Comparison of ENCODE assay signal across 8 cellular contexts in genomic region chr1:10387611-10388386, GRCh38. TPM values are rescaled to one million over a fixed set of nuclear protein-coding genes. Genes with fewer than 3 reads are reported as not detected.
A peak's percentile ranks its signal among the peaks of the same experiment; 100 is the strongest.
DNase-seq lines count a peak whose midpoint lies in the region; ATAC-seq and TF ChIP-seq lines count a peak whose summit lies in the region.

No MANE protein-coding gene starts in this region.

- no peaks in the 10 kb centered on the region for H3K27me3 Mint-ChIP-seq in activated B cell treated with CpG ODN at 0.5 μM for 24 hours
- no peaks in the 10 kb centered on the region for H3K27me3 Mint-ChIP-seq in T-helper 2 cell treated with Interferon-gamma antibody and Interleukin-4, amounts not matched to agents 5 μg/mL and 100 μg/mL, for 36 hours (ENCODE audit: low read depth)

- TF ChIP-seq CTCF in activated B cell treated with CpG ODN at 0.5 μM for 24 hours (IDR thresholded peaks at IDR 0.05) (no peak), right atrium auricular region (IDR thresholded peaks at IDR 0.05) (no peak), gastrocnemius medialis (IDR thresholded peaks at IDR 0.05 in 4 of 5, conservative IDR thresholded peaks at IDR 0.05 in 1 of 5) (no peak)

- DNase-seq in AG08396 (ENCODE audit: low spot score), result peak; percentile 46
- no peak for DNase-seq in activated B cell treated with CpG ODN at 0.5 μM for 24 hours
- peak; percentile 68 for DNase-seq in right atrium auricular region (ENCODE audit: low spot score)
- no peak for DNase-seq in gastrocnemius medialis
- no peak for DNase-seq in T-helper 2 cell treated with Interferon-gamma antibody and Interleukin-4, amounts not matched to agents 5 μg/mL and 100 μg/mL, for 36 hours (ENCODE audit: low spot score)
- DNase-seq in activated CD8-positive, alpha-beta memory T cell treated with anti-CD3 and anti-CD28 coated beads, Interleukin-2, amount 50 U/mL, for 4 hours, result no peak

- H3K9me3 Mint-ChIP-seq in activated B cell treated with CpG ODN at 0.5 μM for 24 hours, result no peaks in the 10 kb centered on the region
- H3K9me3 Mint-ChIP-seq in T-helper 2 cell treated with Interferon-gamma antibody and Interleukin-4, amounts not matched to agents 5 μg/mL and 100 μg/mL, for 36 hours, result no peaks in the 10 kb centered on the region

- H3K27ac ChIP-seq in HUES6 (ENCODE audit: low read depth, low read length) (peak overlapping the region; percentile 67), right atrium auricular region (peak overlapping the region; percentile 12 to 58), gastrocnemius medialis (peak overlapping the region; percentile 38 to 64 (median 50))

- no peak for TF ChIP-seq POLR2A in gastrocnemius medialis (IDR thresholded peaks at IDR 0.05)

- no peak overlapping the region for H3K4me3 Mint-ChIP-seq in activated B cell treated with CpG ODN at 0.5 μM for 24 hours
- no peak overlapping the region for H3K4me3 Mint-ChIP-seq in T-helper 2 cell treated with Interferon-gamma antibody and Interleukin-4, amounts not matched to agents 5 μg/mL and 100 μg/mL, for 36 hours

- peaks cover 11% of the 10 kb centered on the region for H3K4me1 ChIP-seq in HUES6 (ENCODE audit: control insufficient read depth, insufficient read depth, low read length)
- peaks cover 0 to 21% of the 10 kb centered on the region in 2 donors for H3K4me1 ChIP-seq in right atrium auricular region
- peaks cover 4 to 6% of the 10 kb centered on the region in 2 donors for H3K4me1 ChIP-seq in gastrocnemius medialis

- H3K9me3 ChIP-seq in HUES6 (ENCODE audit: control insufficient read depth, insufficient read depth, low read depth, low read length), result no peaks in the 10 kb centered on the region
- no peaks in the 10 kb centered on the region for H3K9me3 ChIP-seq in right atrium auricular region
- H3K9me3 ChIP-seq in gastrocnemius medialis, result no peaks in the 10 kb centered on the region

- peak overlapping the region; percentile 18 for H3K9ac ChIP-seq in HUES6 (ENCODE audit: low read length)

- H3K36me3 ChIP-seq in HUES6 (ENCODE audit: control insufficient read depth, insufficient read depth, low read length), result peaks cover 9% of the 10 kb centered on the region
- no peaks in the 10 kb centered on the region for H3K36me3 ChIP-seq in right atrium auricular region
- H3K36me3 ChIP-seq in gastrocnemius medialis, result no peaks in the 10 kb centered on the region

- no peak overlapping the region for H3K4me3 ChIP-seq in HUES6 (ENCODE audit: low read depth, low read length)
- H3K4me3 ChIP-seq in right atrium auricular region, result no peak overlapping the region
- H3K4me3 ChIP-seq in gastrocnemius medialis, result peak overlapping the region in 1 of 4 donors; percentile 10

- H3K27ac Mint-ChIP-seq in activated B cell treated with CpG ODN at 0.5 μM for 24 hours, result peak overlapping the region; percentile 71
- H3K27ac Mint-ChIP-seq in T-helper 2 cell treated with Interferon-gamma antibody and Interleukin-4, amounts not matched to agents 5 μg/mL and 100 μg/mL, for 36 hours, result no peak overlapping the region

- CTCF ChIA-PET in activated B cell treated with CpG ODN at 0.5 μM for 24 hours (lab: Charles Lee), result interaction anchor here (1.1 to 2.2 kb wide), 4 partner anchors 10 to 106 kb away, joined by 3 to 9 read pairs (median 4); partner anchors contain the start of genes CENPS and PGD

- intact Hi-C loops in activated B cell treated with CpG ODN at 0.5 μM for 24 hours (cut with micrococcal nuclease) (loop anchor here (1.0 kb wide), 1 partner anchor 11 kb away; no protein-coding TSS in a partner anchor), gastrocnemius medialis (cut with DNase I; ENCODE audit: low total_unique reads) (no loop called here)

- no peaks in the 10 kb centered on the region for H3K36me3 Mint-ChIP-seq in activated B cell treated with CpG ODN at 0.5 μM for 24 hours (ENCODE audit: low read depth)
- H3K36me3 Mint-ChIP-seq in T-helper 2 cell treated with Interferon-gamma antibody and Interleukin-4, amounts not matched to agents 5 μg/mL and 100 μg/mL, for 36 hours (ENCODE audit: low read depth), result no peaks in the 10 kb centered on the region

- H3K4me1 Mint-ChIP-seq in activated B cell treated with CpG ODN at 0.5 μM for 24 hours, result peaks cover 12% of the 10 kb centered on the region
- H3K4me1 Mint-ChIP-seq in T-helper 2 cell treated with Interferon-gamma antibody and Interleukin-4, amounts not matched to agents 5 μg/mL and 100 μg/mL, for 36 hours (ENCODE audit: low read depth), result peaks cover 7% of the 10 kb centered on the region

- POLR2A ChIA-PET in activated B cell treated with CpG ODN at 0.5 μM for 24 hours (lab: Charles Lee), result interaction anchor here (0.6 to 2.5 kb wide), 3 partner anchors 11 to 42 kb away, joined by 5 to 41 read pairs (median 6); partner anchors contain the start of genes CENPS and PGD

- in situ Hi-C loops in gastrocnemius medialis (cut with MboI; ENCODE audit: low sequenced_read_pairs in 4 of 4), result no loop called here

- H3K27me3 ChIP-seq in HUES6 (ENCODE audit: control insufficient read depth, insufficient read depth, low read length), result no peaks in the 10 kb centered on the region
- no peaks in the 10 kb centered on the region for H3K27me3 ChIP-seq in right atrium auricular region
- H3K27me3 ChIP-seq in gastrocnemius medialis, result no peaks in the 10 kb centered on the region

- ATAC-seq in activated B cell treated with CpG ODN at 0.5 μM for 24 hours (ENCODE audit: low read depth), result peak; percentile 79
- peak in 1 of 2 donors; percentile 35 for ATAC-seq in gastrocnemius medialis
- ATAC-seq in HG03442 (IDR thresholded peaks at IDR 0.05; ENCODE audit: unreplicated experiment), result no peak

RNA-seq across cellular contexts. Expression of gene PGD, which starts 11.1 kb away (rescaled TPM):
- total RNA-seq in activated B cell treated with CpG ODN at 0.5 μM for 24 hours, result 108 and 112 TPM in 2 replicates
- 10 to 100 TPM; 51.1 to 59.9 TPM for total RNA-seq in right atrium auricular region
- total RNA-seq in gastrocnemius medialis, result 10 to 100 TPM; 23.8 to 48.7 (median 39.3) TPM

RNA-seq across cellular contexts. Expression of gene CENPS, which starts 42.4 kb away (rescaled TPM):
- total RNA-seq in activated B cell treated with CpG ODN at 0.5 μM for 24 hours (9.2 and 15.2 TPM in 2 replicates), right atrium auricular region (1 to 10 TPM; 1.9 to 3.4 TPM), gastrocnemius medialis (1 to 10 TPM in 3 of 4 donors, under 1 TPM in 1; 0.42 to 3.8 (median 2.9) TPM)

Comparison
In these comparisons a context has a peak if more than half of its experiments do, and no peak if none do; other contexts are left out.
1. DNase-seq: peak in AG08396 (single experiment) and right atrium auricular region (single experiment); none in activated B cell treated with CpG ODN at 0.5 μM for 24 hours (single experiment), gastrocnemius medialis (0 of 2), T-helper 2 cell treated with Interferon-gamma antibody and Interleukin-4, amounts not matched to agents 5 μg/mL and 100 μg/mL, for 36 hours (single experiment) and activated CD8-positive, alpha-beta memory T cell treated with anti-CD3 and anti-CD28 coated beads, Interleukin-2, amount 50 U/mL, for 4 hours (single experiment).
2. Peak in every context shown above with its lines, with median percentiles within 50 percentile points of each other: H3K27ac ChIP-seq.